9 cellular contexts compared by ENCODE assay signal in genomic region chr17:50423553-50424159, GRCh38. TPM values are rescaled to one million over a fixed set of nuclear protein-coding genes. Genes with fewer than 3 reads are reported as not detected.
DNase-seq lines count a peak whose midpoint lies in the region; ATAC-seq and TF ChIP-seq lines count a peak whose summit lies in the region.
"Had no signal": no experiment of that assay in that cellular context is flagged by ENCODE, and none has a peak within 500 bp of the region (broad histone marks: within the 10 kb centered on the region; RNA-seq: fewer than 3 reads in every experiment).

No MANE protein-coding gene starts in this region.

- peaks cover 39% of the 10 kb centered on the region for H3K4me1 Mint-ChIP-seq in activated T-cell treated with anti-CD3 and anti-CD28 coated beads, Interleukin-2, amount 50 U/mL, for 72 hours (ENCODE audit: low read depth)

- TF ChIP-seq CTCF in astrocyte of the spinal cord (IDR thresholded peaks at IDR 0.05; ENCODE audit: low read depth, low read length) (no peak), omental fat pad (IDR thresholded peaks at IDR 0.05) (no peak)

- H3K36me3 Mint-ChIP-seq in activated T-cell treated with anti-CD3 and anti-CD28 coated beads, Interleukin-2, amount 50 U/mL, for 72 hours (ENCODE audit: insufficient read depth in 2 of 2), result no peaks in the 10 kb centered on the region

- DNase-seq in D341Med (ENCODE audit: low spot score), result peak; percentile 33
- peak; percentile 16 to 29 for DNase-seq in Kasumi-1 (lab: John Stamatoyannopoulos, UW)
- DNase-seq in astrocyte of the spinal cord (ENCODE audit: low read depth, low spot score), result peak; percentile 83
- peak; percentile 42 for DNase-seq in non-pigmented ciliary epithelial cell (ENCODE audit: low read depth)
- no peak for DNase-seq in activated T-cell treated with anti-CD3 and anti-CD28 coated beads, Interleukin-2, amount 50 U/mL, for 1 hour
- DNase-seq in activated T-cell treated with anti-CD3 and anti-CD28 coated beads, Interleukin-2, amount 50 U/mL, for 72 hours, result no peak
- DNase-seq in omental fat pad (ENCODE audit: low spot score), result no peak
- DNase-seq: WERI-Rb-1 had no signal

- H3K27me3 Mint-ChIP-seq in activated T-cell treated with anti-CD3 and anti-CD28 coated beads, Interleukin-2, amount 50 U/mL, for 72 hours (ENCODE audit: low read depth), result no peaks in the 10 kb centered on the region

- in situ Hi-C loops in astrocyte of the spinal cord (cut with HindIII; ENCODE audit: low sequenced_read_pairs), result no loop called here

- H3K4me3 Mint-ChIP-seq in activated T-cell treated with anti-CD3 and anti-CD28 coated beads, Interleukin-2, amount 50 U/mL, for 72 hours, result no peak overlapping the region

- no peak overlapping the region for H3K4me3 ChIP-seq in astrocyte of the spinal cord (ENCODE audit: low read depth, low read length)

- H3K27ac Mint-ChIP-seq in activated T-cell treated with anti-CD3 and anti-CD28 coated beads, Interleukin-2, amount 50 U/mL, for 72 hours, result no peak overlapping the region

- peaks cover 0 to 4% of the 10 kb centered on the region in 2 donors for H3K9me3 Mint-ChIP-seq in activated T-cell treated with anti-CD3 and anti-CD28 coated beads, Interleukin-2, amount 50 U/mL, for 72 hours

- ATAC-seq in HG02884 (IDR thresholded peaks at IDR 0.05; ENCODE audit: unreplicated experiment), result no peak
- ATAC-seq in activated T-cell treated with anti-CD3 and anti-CD28 coated beads, Interleukin-2, amount 50 U/mL, for 72 hours (replicated peaks in 1 of 2), result no peak
- no peak for ATAC-seq in omental fat pad (ENCODE audit: low FRiP score)

RNA-seq across cellular contexts. Expression of gene ACSF2, which starts 2.4 kb away (rescaled TPM):
- total RNA-seq in activated T-cell treated with anti-CD3 and anti-CD28 coated beads, Interleukin-2, amount 50 U/mL, for 72 hours, result 10 to 100 TPM; 30.2 to 43.0 TPM
- total RNA-seq in omental fat pad, result 100 to 1,000 TPM in 1 of 4 donors, 10 to 100 TPM in 3; 36.6 to 140 (median 65.3) TPM

RNA-seq across cellular contexts. Expression of gene LRRC59, which starts 26.3 kb away (rescaled TPM):
- total RNA-seq in activated T-cell treated with anti-CD3 and anti-CD28 coated beads, Interleukin-2, amount 50 U/mL, for 72 hours, result 10 to 100 TPM; 57.6 to 63.6 TPM
- 100 to 1,000 TPM in 3 of 4 donors, 10 to 100 TPM in 1; 53.6 to 193 (median 102) TPM for total RNA-seq in omental fat pad

RNA-seq across cellular contexts. Expression of gene CHAD, which starts 45.0 kb away (rescaled TPM):
- total RNA-seq in activated T-cell treated with anti-CD3 and anti-CD28 coated beads, Interleukin-2, amount 50 U/mL, for 72 hours, result not detected
- not detected for total RNA-seq in omental fat pad

RNA-seq across cellular contexts. Expression of gene EME1, which starts 50.6 kb away (rescaled TPM):
- 10 to 100 TPM; 42.9 to 43.1 TPM for total RNA-seq in activated T-cell treated with anti-CD3 and anti-CD28 coated beads, Interleukin-2, amount 50 U/mL, for 72 hours
- total RNA-seq in omental fat pad, result 1 to 10 TPM in 1 of 4 donors, not detected in 3; 1.1 TPM

RNA-seq across cellular contexts. Expression of gene MRPL27, which starts 50.7 kb away (rescaled TPM):
- total RNA-seq in activated T-cell treated with anti-CD3 and anti-CD28 coated beads, Interleukin-2, amount 50 U/mL, for 72 hours, result 10 to 100 TPM; 44.6 to 45.9 TPM
- 10 to 100 TPM; 48.9 to 71.0 (median 61.7) TPM for total RNA-seq in omental fat pad

Comparison
In these comparisons a context has a peak if more than half of its experiments do, and no peak if none do; other contexts are left out.
1. DNase-seq: peak in D341Med (single experiment), Kasumi-1 (2 of 2), astrocyte of the spinal cord (single experiment) and non-pigmented ciliary epithelial cell (single experiment); none in activated T-cell treated with anti-CD3 and anti-CD28 coated beads, Interleukin-2, amount 50 U/mL, for 1 hour (single experiment), activated T-cell treated with anti-CD3 and anti-CD28 coated beads, Interleukin-2, amount 50 U/mL, for 72 hours (0 of 2) and omental fat pad (single experiment).